In genomic region chrX:153964105-153964504, GRCh38 we compare ENCODE assay signal across 33 cellular contexts.
"Had no signal": no experiment of that assay in that cellular context is flagged by ENCODE, and none has a peak within 500 bp of the region (broad histone marks: within the 10 kb centered on the region; RNA-seq: fewer than 3 reads in every experiment).

No MANE protein-coding gene starts in this region.

- ATAC-seq: activated CD8-positive, alpha-beta T cell treated with anti-CD3 and anti-CD28 coated beads for 36 hours; activated naive CD4-positive, alpha-beta T cell treated with anti-CD3 and anti-CD28 coated beads, Interleukin-2, amount 50 U/mL, for 72 hours; activated T-cell treated with anti-CD3 and anti-CD28 coated beads, Interleukin-2, amount 50 U/mL, for 72 hours; activated T-helper 17 cell treated with anti-CD3 and anti-CD28 coated beads, Interleukin-2, amount 50 U/mL, for 72 hours; body of pancreas; T-cell had no signal

- H3K36me3 ChIP-seq: breast epithelium had no signal

- H3K27ac ChIP-seq: adrenal gland, body of pancreas, brain microvascular endothelial cell, breast epithelium, VCaP had no signal

- H3K27me3 ChIP-seq: adrenal gland, body of pancreas, brain microvascular endothelial cell had no signal

- DNase-seq: activated B cell treated with CpG ODN at 0.5 μM for 24 hours; activated CD4-positive, alpha-beta memory T cell treated with anti-CD3 and anti-CD28 coated beads for 36 hours; activated CD4-positive, alpha-beta T cell treated with anti-CD3 and anti-CD28 coated beads for 4 hours; activated CD4-positive, alpha-beta T cell treated with anti-CD3 and anti-CD28 coated beads, Interleukin-2, amount 10 ng/mL, durations not matched to agents 24 days and 14 days; activated CD4-positive, alpha-beta T cell treated with anti-CD3 and anti-CD28 coated beads, Interleukin-2, amount 50 U/mL, for 1 hour; activated CD4-positive, alpha-beta T cell treated with anti-CD3 and anti-CD28 coated beads, Interleukin-2, amount 50 U/mL, for 4 hours; activated CD4-positive, CD25-positive, alpha-beta regulatory T cell treated with anti-CD3 and anti-CD28 coated beads, Interleukin-2, amount 50 U/mL, for 72 hours; activated CD8-positive, alpha-beta memory T cell treated with anti-CD3 and anti-CD28 coated beads, Interleukin-2, amount 50 U/mL, for 4 hours; activated CD8-positive, alpha-beta T cell treated with anti-CD3 and anti-CD28 coated beads for 36 hours; activated effector memory CD4-positive, alpha-beta T cell treated with anti-CD3 and anti-CD28 coated beads, Interleukin-2, amount 50 U/mL, for 16 hours; activated gamma-delta T cell treated with Interleukin-2 at 50 U/mL for 16 hours; activated naive CD4-positive, alpha-beta T cell; activated naive CD4-positive, alpha-beta T cell treated with anti-CD3 and anti-CD28 coated beads for 36 hours; activated naive CD8-positive, alpha-beta T cell treated with anti-CD3 and anti-CD28 coated beads for 36 hours; activated T-cell treated with anti-CD3 and anti-CD28 coated beads for 4 hours; activated T-cell treated with anti-CD3 and anti-CD28 coated beads, Interleukin-2, amount 50 U/mL, for 1 hour; activated T-cell treated with anti-CD3 and anti-CD28 coated beads, Interleukin-2, amount 50 U/mL, for 72 hours; amniotic stem cell; body of pancreas; brain microvascular endothelial cell; central memory CD4-positive, alpha-beta T cell; T-cell; T-helper 2 cell; T-helper 9 cell had no signal

- H3K27ac Mint-ChIP-seq: activated B cell treated with CpG ODN at 0.5 μM for 24 hours; activated CD4-positive, alpha-beta memory T cell treated with anti-CD3 and anti-CD28 coated beads for 36 hours; activated CD4-positive, alpha-beta T cell treated with anti-CD3 and anti-CD28 coated beads, Interleukin-2, amount 10 ng/mL, durations not matched to agents 24 days and 14 days; activated CD8-positive, alpha-beta T cell treated with anti-CD3 and anti-CD28 coated beads for 36 hours; activated naive CD4-positive, alpha-beta T cell treated with anti-CD3 and anti-CD28 coated beads for 36 hours; activated naive CD4-positive, alpha-beta T cell treated with anti-CD3 and anti-CD28 coated beads, Interleukin-2, amount 50 U/mL, for 72 hours; activated naive CD8-positive, alpha-beta T cell treated with anti-CD3 and anti-CD28 coated beads for 36 hours; activated T-helper 1 cell treated with anti-CD3 and anti-CD28 coated beads, Interleukin-12 subunit alpha, Interleukin-12 subunit beta, Interleukin-2, Interleukin-4 antibody, amounts not matched to agents 30 ng/mL and 10 ng/mL and 1 ng/mL, durations not matched to agents 14 hours and 24 hours and 36 hours; activated T-helper 17 cell treated with anti-CD3 and anti-CD28 coated beads, Interleukin-2, amount 50 U/mL, for 72 hours; T-helper 2 cell treated with Interferon-gamma antibody and Interleukin-4, amounts not matched to agents 5 μg/mL and 100 μg/mL, for 36 hours had no signal

- H3K4me3 ChIP-seq: adrenal gland, body of pancreas, breast epithelium had no signal

- H3K9me3 ChIP-seq: adrenal gland, body of pancreas, breast epithelium had no signal

- H3K4me3 Mint-ChIP-seq: activated B cell treated with CpG ODN at 0.5 μM for 24 hours; activated CD4-positive, alpha-beta memory T cell treated with anti-CD3 and anti-CD28 coated beads for 36 hours; activated CD4-positive, alpha-beta T cell treated with anti-CD3 and anti-CD28 coated beads, Interleukin-2, amount 10 ng/mL, durations not matched to agents 24 days and 14 days; activated CD8-positive, alpha-beta T cell treated with anti-CD3 and anti-CD28 coated beads for 36 hours; activated naive CD4-positive, alpha-beta T cell treated with anti-CD3 and anti-CD28 coated beads for 36 hours; activated naive CD8-positive, alpha-beta T cell treated with anti-CD3 and anti-CD28 coated beads for 36 hours; activated T-cell treated with anti-CD3 and anti-CD28 coated beads, Interleukin-2, amount 50 U/mL, for 72 hours; activated T-helper 1 cell treated with anti-CD3 and anti-CD28 coated beads, Interleukin-12 subunit alpha, Interleukin-12 subunit beta, Interleukin-2, Interleukin-4 antibody, amounts not matched to agents 30 ng/mL and 10 ng/mL and 1 ng/mL, durations not matched to agents 14 hours and 24 hours and 36 hours; activated T-helper 17 cell treated with anti-CD3 and anti-CD28 coated beads, Interleukin-2, amount 50 U/mL, for 72 hours; T-cell; T-helper 2 cell treated with Interferon-gamma antibody and Interleukin-4, amounts not matched to agents 5 μg/mL and 100 μg/mL, for 36 hours had no signal

- FAIRE-seq: astrocyte, TTC549 had no signal

- H3K9me3 Mint-ChIP-seq: activated B cell treated with CpG ODN at 0.5 μM for 24 hours; activated CD4-positive, alpha-beta memory T cell treated with anti-CD3 and anti-CD28 coated beads for 36 hours; activated CD4-positive, alpha-beta T cell treated with anti-CD3 and anti-CD28 coated beads, Interleukin-2, amount 10 ng/mL, durations not matched to agents 24 days and 14 days; activated CD8-positive, alpha-beta T cell treated with anti-CD3 and anti-CD28 coated beads for 36 hours; activated naive CD4-positive, alpha-beta T cell treated with anti-CD3 and anti-CD28 coated beads for 36 hours; activated naive CD4-positive, alpha-beta T cell treated with anti-CD3 and anti-CD28 coated beads, Interleukin-2, amount 50 U/mL, for 72 hours; activated naive CD8-positive, alpha-beta T cell treated with anti-CD3 and anti-CD28 coated beads for 36 hours; activated T-cell treated with anti-CD3 and anti-CD28 coated beads, Interleukin-2, amount 50 U/mL, for 72 hours; activated T-helper 1 cell treated with anti-CD3 and anti-CD28 coated beads, Interleukin-12 subunit alpha, Interleukin-12 subunit beta, Interleukin-2, Interleukin-4 antibody, amounts not matched to agents 30 ng/mL and 10 ng/mL and 1 ng/mL, durations not matched to agents 14 hours and 24 hours and 36 hours; activated T-helper 17 cell treated with anti-CD3 and anti-CD28 coated beads, Interleukin-2, amount 50 U/mL, for 72 hours; T-cell; T-helper 2 cell treated with Interferon-gamma antibody and Interleukin-4, amounts not matched to agents 5 μg/mL and 100 μg/mL, for 36 hours had no signal

- H3K27me3 Mint-ChIP-seq: activated B cell treated with CpG ODN at 0.5 μM for 24 hours; activated CD4-positive, alpha-beta memory T cell treated with anti-CD3 and anti-CD28 coated beads for 36 hours; activated CD4-positive, alpha-beta T cell treated with anti-CD3 and anti-CD28 coated beads, Interleukin-2, amount 10 ng/mL, durations not matched to agents 24 days and 14 days; activated CD8-positive, alpha-beta T cell treated with anti-CD3 and anti-CD28 coated beads for 36 hours; activated naive CD8-positive, alpha-beta T cell treated with anti-CD3 and anti-CD28 coated beads for 36 hours; activated T-helper 17 cell treated with anti-CD3 and anti-CD28 coated beads, Interleukin-2, amount 50 U/mL, for 72 hours; T-cell had no signal
